ENCODE assay signal across 1 cellular context in the genomic region with DNA sequence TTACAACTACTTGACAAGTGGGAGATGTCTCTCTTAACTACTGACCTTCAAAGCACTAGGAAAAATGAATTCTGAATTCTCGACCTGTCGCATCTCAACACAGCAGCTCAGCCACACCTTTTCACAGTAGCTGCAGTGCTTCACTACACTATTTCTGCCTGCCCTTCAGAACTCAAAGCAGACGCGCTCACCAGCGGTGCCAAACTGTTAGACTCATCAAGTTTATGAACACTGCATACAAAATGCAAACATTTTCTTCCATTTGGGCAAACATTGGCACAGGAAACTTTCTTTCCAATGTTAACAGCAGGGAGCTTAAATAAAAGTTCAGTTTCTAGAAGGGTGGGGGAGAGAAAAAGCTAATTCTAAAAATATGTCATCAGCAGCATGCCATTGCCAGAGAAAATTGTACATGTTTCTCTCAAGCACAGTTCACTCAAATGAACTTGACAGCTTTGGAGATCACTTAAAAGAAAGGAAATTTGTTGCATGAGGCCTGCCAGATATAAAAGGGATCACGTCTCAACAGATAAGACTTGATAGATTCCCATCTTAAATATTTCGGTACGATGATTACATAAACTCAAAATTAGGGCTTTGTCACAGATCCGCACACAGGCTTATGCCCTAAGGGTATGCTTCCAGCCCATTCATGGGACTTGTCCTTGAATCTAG.
TF ChIP-seq lines count a peak whose summit lies in the region.

No MANE protein-coding gene starts in this region.

TF ChIP-seq in HEK293, 187 proteins besides CTCF, POLR2A, EP300 and RAD21 (continued from another document):
- TF ChIP-seq, protein P1, sequence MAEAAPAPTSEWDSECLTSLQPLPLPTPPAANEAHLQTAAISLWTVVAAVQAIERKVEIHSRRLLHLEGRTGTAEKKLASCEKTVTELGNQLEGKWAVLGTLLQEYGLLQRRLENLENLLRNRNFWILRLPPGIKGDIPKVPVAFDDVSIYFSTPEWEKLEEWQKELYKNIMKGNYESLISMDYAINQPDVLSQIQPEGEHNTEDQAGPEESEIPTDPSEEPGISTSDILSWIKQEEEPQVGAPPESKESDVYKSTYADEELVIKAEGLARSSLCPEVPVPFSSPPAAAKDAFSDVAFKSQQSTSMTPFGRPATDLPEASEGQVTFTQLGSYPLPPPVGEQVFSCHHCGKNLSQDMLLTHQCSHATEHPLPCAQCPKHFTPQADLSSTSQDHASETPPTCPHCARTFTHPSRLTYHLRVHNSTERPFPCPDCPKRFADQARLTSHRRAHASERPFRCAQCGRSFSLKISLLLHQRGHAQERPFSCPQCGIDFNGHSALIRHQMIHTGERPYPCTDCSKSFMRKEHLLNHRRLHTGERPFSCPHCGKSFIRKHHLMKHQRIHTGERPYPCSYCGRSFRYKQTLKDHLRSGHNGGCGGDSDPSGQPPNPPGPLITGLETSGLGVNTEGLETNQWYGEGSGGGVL (tag by site-specific recombination; IDR thresholded peaks at IDR 0.05) = no peak
- TF ChIP-seq, protein P2, sequence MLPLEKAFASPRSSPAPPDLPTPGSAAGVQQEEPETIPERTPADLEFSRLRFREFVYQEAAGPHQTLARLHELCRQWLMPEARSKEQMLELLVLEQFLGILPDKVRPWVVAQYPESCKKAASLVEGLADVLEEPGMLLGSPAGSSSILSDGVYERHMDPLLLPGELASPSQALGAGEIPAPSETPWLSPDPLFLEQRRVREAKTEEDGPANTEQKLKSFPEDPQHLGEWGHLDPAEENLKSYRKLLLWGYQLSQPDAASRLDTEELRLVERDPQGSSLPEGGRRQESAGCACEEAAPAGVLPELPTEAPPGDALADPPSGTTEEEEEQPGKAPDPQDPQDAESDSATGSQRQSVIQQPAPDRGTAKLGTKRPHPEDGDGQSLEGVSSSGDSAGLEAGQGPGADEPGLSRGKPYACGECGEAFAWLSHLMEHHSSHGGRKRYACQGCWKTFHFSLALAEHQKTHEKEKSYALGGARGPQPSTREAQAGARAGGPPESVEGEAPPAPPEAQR (tag by site-specific recombination; IDR thresholded peaks at IDR 0.05) = no peak
- no peak for TF ChIP-seq WT1 (tag by site-specific recombination; IDR thresholded peaks at IDR 0.05)
- TF ChIP-seq ZNF777 (tag by site-specific recombination; IDR thresholded peaks at IDR 0.05; ENCODE audit: borderline replicate concordance) = no peak
- TF ChIP-seq ZNF529 (tag by site-specific recombination; IDR thresholded peaks at IDR 0.05; ENCODE audit: insufficient replicate concordance) = no peak
- no peak for TF ChIP-seq ZNF19 (tag by site-specific recombination; IDR thresholded peaks at IDR 0.05; ENCODE audit: low read depth)
- TF ChIP-seq ZNF157 (tag by site-specific recombination; IDR thresholded peaks at IDR 0.05) = no peak
- no peak for TF ChIP-seq ZNF707 (tag by site-specific recombination; IDR thresholded peaks at IDR 0.05)
